26 cellular contexts compared by ENCODE assay signal in the genomic region with DNA sequence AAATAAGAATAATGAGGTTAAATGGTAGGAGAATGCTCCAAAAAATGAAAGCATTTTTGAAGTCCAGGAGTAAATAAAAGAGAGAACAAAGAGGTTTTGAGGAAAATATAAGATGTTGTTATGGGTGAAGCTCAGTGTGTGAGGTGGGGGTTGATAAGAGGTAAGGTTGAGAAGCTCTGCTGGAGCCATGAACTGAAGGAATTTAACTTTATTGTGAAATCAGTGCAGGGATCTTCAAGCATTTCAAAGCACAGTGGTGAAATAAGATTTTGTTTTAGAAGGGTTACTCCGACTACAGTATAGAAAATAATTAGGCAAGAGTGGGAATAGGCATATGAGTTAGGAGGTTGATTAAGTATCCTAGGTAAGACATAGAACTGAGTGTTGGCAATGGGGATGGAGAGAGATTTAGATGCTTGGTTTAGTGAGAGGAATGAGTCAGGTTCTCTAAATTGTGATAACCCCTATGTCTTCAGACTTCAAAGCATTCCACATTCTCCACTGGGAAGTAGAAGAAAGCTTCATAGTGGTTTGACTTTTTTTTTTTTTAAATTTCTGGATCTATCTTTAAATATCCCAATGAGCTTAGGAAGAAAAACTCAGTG.
DNase-seq lines count a peak whose midpoint lies in the region; ATAC-seq and TF ChIP-seq lines count a peak whose summit lies in the region.
"Had no signal": no experiment of that assay in that cellular context is flagged by ENCODE, and none has a peak within 500 bp of the region (broad histone marks: within the 10 kb centered on the region; RNA-seq: fewer than 3 reads in every experiment).

No MANE protein-coding gene starts in this region.

- H2BK5ac ChIP-seq in IMR-90 (ENCODE audit: low read depth, low read length, poor library complexity, severe bottlenecking), result no peak overlapping the region

- no peak overlapping the region for H2AFZ ChIP-seq in IMR-90 (replicated peaks; ENCODE audit: low read length, poor library complexity)

- POLR2A ChIA-PET in IMR-90 (lab: Charles Lee; ENCODE audit: unreplicated experiment), result no interaction called here

- H3K36me3 ChIP-seq in IMR-90 (ENCODE audit: control insufficient read depth, insufficient read depth, low read length) (no peaks in the 10 kb centered on the region), mesodermal cell (ENCODE audit: control insufficient read depth, insufficient read depth, low read length) (no peaks in the 10 kb centered on the region), brain microvascular endothelial cell (replicated peaks) (no peaks in the 10 kb centered on the region)
- H3K36me3 ChIP-seq: ascending aorta, HAP-1 had no signal

- H3K4me1 ChIP-seq in IMR-90 (ENCODE audit: control insufficient read depth, insufficient read depth, low read length) (peaks cover 4% of the 10 kb centered on the region; the same call in 1 of the 2 replicates), mesodermal cell (ENCODE audit: control insufficient read depth, insufficient read depth, low read length, poor library complexity, severe bottlenecking) (peaks cover 48% of the 10 kb centered on the region)
- H3K4me1 ChIP-seq: ascending aorta, HAP-1, uterus had no signal

- H3K9me3 ChIP-seq in IMR-90 (ENCODE audit: control insufficient read depth, insufficient read depth, low read length) (no peaks in the 10 kb centered on the region), mesodermal cell (ENCODE audit: control insufficient read depth, low read length) (no peaks in the 10 kb centered on the region)
- H3K9me3 ChIP-seq: ascending aorta, HAP-1, testis, uterus had no signal

- intact Hi-C loops in IMR-90 (cut with micrococcal nuclease), result loop anchor here (5.0 kb wide), 1 partner anchor 103 kb away; no protein-coding TSS in a partner anchor

- DNase-seq in A172 (ENCODE audit: low spot score) (peak; percentile 7), IMR-90 (peak; percentile 30), choroid plexus epithelial cell (ENCODE audit: low read depth) (peak; percentile 75), SKM-1 treated with dmso at 0.1 percent for 144 hours (lab: John Stamatoyannopoulos, UW; ENCODE audit: unreplicated experiment) (no peak), epidermal melanocyte (ENCODE audit: insufficient read length, low spot score) (no peak), NCI-H2196 (lab: John Stamatoyannopoulos, UW; ENCODE audit: unreplicated experiment) (no peak), brain microvascular endothelial cell (no peak)
- DNase-seq: 8988T; activated CD4-positive, alpha-beta T cell treated with anti-CD3 and anti-CD28 coated beads for 36 hours; activated T-cell treated with anti-CD3 and anti-CD28 coated beads for 4 hours; CD4-positive, alpha-beta memory T cell; cerebellar nuclear complex; dorsolateral prefrontal cortex; head of caudate nucleus; MM.1S; NCI-H1436; NCI-H2081 treated with DMSO at 0.1 percent for 48 hours; NCI-H748 treated with DMSO at 0.1 percent for 48 hours; posterior cingulate gyrus; stimulated activated naive CD8-positive, alpha-beta T cell treated with anti-CD3 and anti-CD28 coated beads, Interleukin-15, Interleukin-2, amounts not matched to agents 100 U/mL and 50 U/mL, for 24 hours; testis; uterus had no signal

- no peak overlapping the region; the same call in 1 of the 2 replicates for H2BK20ac ChIP-seq in IMR-90 (ENCODE audit: low read depth, low read length)

- H3K14ac ChIP-seq in IMR-90 (replicated peaks; ENCODE audit: low read depth, low read length), result no peak overlapping the region

- TF ChIP-seq POLR2A in IMR-90 (IDR thresholded peaks at IDR 0.05; ENCODE audit: low read depth, low read length), result no peak

- H3K9ac ChIP-seq in IMR-90 (ENCODE audit: low read depth, low read length), result no peak overlapping the region

- TF ChIP-seq RAD21 in IMR-90 (IDR thresholded peaks at IDR 0.05; ENCODE audit: low read length), result no peak

- H3K9me1 ChIP-seq in IMR-90 (ENCODE audit: insufficient read depth, low read length), result no peaks in the 10 kb centered on the region

- ATAC-seq in IMR-90 (ENCODE audit: low read depth), result peak; percentile 38
- ATAC-seq: activated CD4-positive, alpha-beta T cell treated with anti-CD3 and anti-CD28 coated beads for 36 hours; K562; stimulated activated naive CD8-positive, alpha-beta T cell treated with anti-CD3 and anti-CD28 coated beads, Interleukin-15, Interleukin-2, amounts not matched to agents 100 U/mL and 50 U/mL, for 24 hours had no signal

- no peak overlapping the region for H3K4ac ChIP-seq in IMR-90 (ENCODE audit: low read depth, low read length)

- no peaks in the 10 kb centered on the region for H3K27me3 ChIP-seq in IMR-90 (ENCODE audit: control insufficient read depth, insufficient read depth, low read length)
- H3K27me3 ChIP-seq in brain microvascular endothelial cell (replicated peaks), result no peaks in the 10 kb centered on the region
- H3K27me3 ChIP-seq: ascending aorta, dorsolateral prefrontal cortex, testis, uterus had no signal

- H4K20me1 ChIP-seq in IMR-90 (ENCODE audit: insufficient read depth, low read length), result no peaks in the 10 kb centered on the region

- H3K23ac ChIP-seq in IMR-90 (ENCODE audit: low read depth, low read length), result no peak overlapping the region

- H2AK5ac ChIP-seq in IMR-90 (ENCODE audit: low read depth, low read length), result no peak overlapping the region

- no peak overlapping the region for H3K4me2 ChIP-seq in IMR-90 (ENCODE audit: low read depth, low read length)

- H3K27ac ChIP-seq in IMR-90 (ENCODE audit: insufficient read depth, low read length) (no peak overlapping the region), mesodermal cell (ENCODE audit: low read depth, low read length, severe bottlenecking) (peak overlapping the region; percentile 59), brain microvascular endothelial cell (no peak overlapping the region)
- H3K27ac ChIP-seq: ascending aorta, dorsolateral prefrontal cortex, testis, uterus had no signal

- TF ChIP-seq CTCF in IMR-90 (conservative IDR thresholded peaks at IDR 0.05; ENCODE audit: low read depth, low read length) (no peak), choroid plexus epithelial cell (conservative IDR thresholded peaks at IDR 0.05; ENCODE audit: low read depth, low read length) (no peak), brain microvascular endothelial cell (IDR thresholded peaks at IDR 0.05; ENCODE audit: low read depth, low read length, missing control alignments) (no peak)

- no peak overlapping the region for H2AK9ac ChIP-seq in IMR-90 (replicated peaks; ENCODE audit: low read depth, low read length, poor library complexity)

- H3K18ac ChIP-seq in IMR-90 (ENCODE audit: low read depth, low read length), result no peak overlapping the region

- no peaks in the 10 kb centered on the region for H3K79me1 ChIP-seq in IMR-90 (ENCODE audit: low read depth in 1 of 2, low read length in 2 of 2)

- H2BK120ac ChIP-seq in IMR-90 (ENCODE audit: low read depth, low read length), result no peak overlapping the region

- dilution Hi-C loops in IMR-90 (cut with HindIII; ENCODE audit: low sequenced_read_pairs, unreplicated experiment), result no loop called here

- CTCF ChIA-PET in IMR-90 (lab: Yijun Ruan, JAX), result interaction anchor here (2.0 kb wide), 1 partner anchor 10 kb away, joined by 11 read pairs; no protein-coding TSS in a partner anchor

- BruUV-seq in IMR-90 (replicated peaks; lab: Mats Ljungman, UMichigan), result no TSS peak

- no peak overlapping the region for H4K8ac ChIP-seq in IMR-90 (ENCODE audit: low read depth in 2 of 2, low read length in 2 of 2)

- H3K4me3 ChIP-seq in IMR-90 (ENCODE audit: insufficient read depth, low read depth, low read length) (no peak overlapping the region), choroid plexus epithelial cell (ENCODE audit: low read depth, low read length) (no peak overlapping the region), mesodermal cell (ENCODE audit: extremely low read depth, insufficient read depth, low read length, poor library complexity, severe bottlenecking) (no peak overlapping the region), brain microvascular endothelial cell (ENCODE audit: low read depth, low read length) (no peak overlapping the region)
- H3K4me3 ChIP-seq: ascending aorta, dorsolateral prefrontal cortex, HAP-1, K562, testis, uterus had no signal

- no peak overlapping the region for H4K91ac ChIP-seq in IMR-90 (ENCODE audit: insufficient read depth, low read depth, low read length)

- no peak overlapping the region for H3K56ac ChIP-seq in IMR-90 (ENCODE audit: extremely low read depth, insufficient read depth, low read length)

- no peak overlapping the region for H2BK15ac ChIP-seq in IMR-90 (ENCODE audit: low read depth, low read length)

- WGBS in IMR-90 (ENCODE audit: extremely low coverage in 2 of 2, insufficient read length in 1 of 2), 2 experiments, result no CpG with 5 or more reads among the region's 1 CpG
- WGBS in mesodermal cell (ENCODE audit: insufficient coverage in 2 of 2), 2 experiments, result 54 to 82% methylated on average over 1 of the region's 1 CpG

- in situ Hi-C loops in IMR-90 (cut with MboI; ENCODE audit: low sequenced_read_pairs) (no loop called here), brain microvascular endothelial cell (cut with HindIII; ENCODE audit: low pct_ligation_motif_present, low sequenced_read_pairs) (no loop called here)

- H4K5ac ChIP-seq in IMR-90 (ENCODE audit: low read depth, low read length), result no peak overlapping the region

TF ChIP-seq in IMR-90, 13 proteins besides CTCF, POLR2A, EP300 and RAD21:
- TF ChIP-seq SMC3 (IDR thresholded peaks at IDR 0.05; ENCODE audit: low read depth, low read length) (no peak), CEBPB (IDR thresholded peaks at IDR 0.05; ENCODE audit: low read depth, low read length) (peak; percentile 69)
- TF ChIP-seq, protein P1, sequence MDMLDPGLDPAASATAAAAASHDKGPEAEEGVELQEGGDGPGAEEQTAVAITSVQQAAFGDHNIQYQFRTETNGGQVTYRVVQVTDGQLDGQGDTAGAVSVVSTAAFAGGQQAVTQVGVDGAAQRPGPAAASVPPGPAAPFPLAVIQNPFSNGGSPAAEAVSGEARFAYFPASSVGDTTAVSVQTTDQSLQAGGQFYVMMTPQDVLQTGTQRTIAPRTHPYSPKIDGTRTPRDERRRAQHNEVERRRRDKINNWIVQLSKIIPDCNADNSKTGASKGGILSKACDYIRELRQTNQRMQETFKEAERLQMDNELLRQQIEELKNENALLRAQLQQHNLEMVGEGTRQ (IDR thresholded peaks at IDR 0.05; ENCODE audit: low read depth, low read length), result no peak

Comparison
In these comparisons a context has a peak if more than half of its experiments do, and no peak if none do; other contexts are left out.
1. DNase-seq: peak in A172 (single experiment), IMR-90 (single experiment) and choroid plexus epithelial cell (single experiment); none in SKM-1 treated with dmso at 0.1 percent for 144 hours (single experiment), epidermal melanocyte (single experiment), NCI-H2196 (single experiment) and brain microvascular endothelial cell (single experiment).